In the genomic region with DNA sequence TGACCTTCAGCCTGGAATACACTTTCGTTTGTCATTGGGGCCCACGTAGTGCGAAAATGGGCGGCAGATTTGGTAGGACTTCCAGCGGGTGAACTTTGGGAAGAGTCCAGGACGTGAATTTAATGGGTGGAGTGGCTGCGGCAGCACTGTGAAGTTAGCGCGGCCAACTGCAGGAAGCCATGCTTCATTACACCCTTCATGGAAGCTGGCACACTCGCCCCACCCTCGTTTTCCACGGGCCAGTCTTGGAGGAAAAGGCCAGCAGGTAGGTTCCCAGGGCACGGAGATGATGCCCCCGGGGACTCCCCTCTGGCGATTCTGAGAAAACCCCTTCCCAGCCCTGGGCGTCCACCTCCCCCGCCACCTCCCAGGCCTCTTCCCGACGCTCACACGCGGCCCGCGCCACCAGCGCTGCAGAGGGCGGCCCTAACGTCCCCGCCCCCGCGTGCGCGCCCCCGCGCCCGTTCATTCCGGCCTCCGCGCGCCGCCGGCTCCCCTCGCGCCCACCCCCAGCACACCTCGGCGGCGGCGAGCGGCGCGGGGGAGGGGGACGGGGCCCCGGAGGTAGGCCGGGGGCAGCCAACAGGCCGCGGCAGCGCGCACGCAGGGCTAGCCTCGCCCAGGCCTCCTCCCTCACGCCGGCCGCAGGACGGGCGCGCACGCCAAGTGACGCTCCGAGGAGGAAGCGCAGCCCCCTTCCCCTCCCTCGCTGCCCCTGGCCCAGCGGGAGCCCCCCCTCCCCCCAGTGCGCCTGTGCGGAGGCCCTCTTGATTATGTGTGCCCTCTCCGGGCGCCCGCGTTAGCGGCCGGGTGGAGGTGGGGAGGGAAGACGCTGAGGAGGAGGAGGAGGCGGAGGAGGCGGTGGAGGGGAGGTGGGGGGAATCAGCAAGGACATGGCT, we compare ENCODE assay signal across 8 cellular contexts. TPM values are rescaled to one million over a fixed set of nuclear protein-coding genes. Genes with fewer than 3 reads are reported as not detected.
DNase-seq lines count a peak whose midpoint lies in the region; ATAC-seq and TF ChIP-seq lines count a peak whose summit lies in the region.

A gene (plus strand): TSS at position 656 of the 899 bp plus-strand sequence. CDS start 413 bp downstream, outside the sequence.

- peak within 1 kb of the TSS; percentile 73 for H3K4me3 ChIP-seq in ACC112 (ENCODE audit: low read depth, low read length)

- H2AFZ ChIP-seq in ACC112 (ENCODE audit: low read length, unreplicated experiment): peak within 1 kb of the TSS; percentile 65

- TF ChIP-seq CTCF in WTC11 (IDR thresholded peaks at IDR 0.05): no peak

- H3K79me2 ChIP-seq in ACC112 (ENCODE audit: control insufficient read depth, insufficient read depth, low read length, unreplicated experiment): peaks cover 31% of the 10 kb centered on the region

- peak; percentile 63 for DNase-seq in NCI-H2196 treated with DMSO at 0.1 percent for 48 hours (lab: John Stamatoyannopoulos, UW; ENCODE audit: unreplicated experiment)
- peak; percentile 95 for DNase-seq in WTC11 (ENCODE audit: low spot score)
- peak; percentile 45 to 95 (median 90) for DNase-seq in caudate nucleus (lab: John Stamatoyannopoulos, UW)
- DNase-seq in iris pigment epithelial cell (ENCODE audit: low read depth): peak; percentile 97
- DNase-seq in stimulated activated CD4-positive, alpha-beta T cell treated with anti-CD3 and anti-CD28 coated beads, Interleukin-12 subunit alpha, Interleukin-12 subunit beta, amount 100 ng/mL, for 4 hours: peak; percentile 91

- H3K4me1 ChIP-seq in ACC112 (ENCODE audit: control insufficient read depth, insufficient read depth, low read length, unreplicated experiment): peaks cover 29% of the 10 kb centered on the region

- peaks cover 10% of the 10 kb centered on the region for H3K36me3 Mint-ChIP-seq in WTC11

- peaks cover 5% of the 10 kb centered on the region; the same call in 1 of the 2 replicates for H3K36me3 ChIP-seq in ACC112 (ENCODE audit: insufficient read depth, low read length)

- peak within 1 kb of the TSS; percentile 88 for H3K4me3 Mint-ChIP-seq in WTC11

- peaks cover 48% of the 10 kb centered on the region for H3K4me1 Mint-ChIP-seq in WTC11

- H3K27me3 ChIP-seq in ACC112 (ENCODE audit: insufficient read depth, low read length): no peaks in the 10 kb centered on the region

- ATAC-seq in GM18858 (IDR thresholded peaks at IDR 0.05; ENCODE audit: unreplicated experiment): peak; percentile 78
- ATAC-seq in HG03066 (IDR thresholded peaks at IDR 0.05; ENCODE audit: low read depth, unreplicated experiment): peak; percentile 83
- peak; percentile 90 for ATAC-seq in WTC11

- peak within 1 kb of the TSS; percentile 99 for H3K27ac Mint-ChIP-seq in WTC11

- POLR2A ChIA-PET in WTC11 (lab: Charles Lee): interaction anchor here (0.8 to 1.1 kb wide), 5 partner anchors 23 to 38 kb away, joined by 3 read pairs; no protein-coding TSS in a partner anchor

- H3K9me3 Mint-ChIP-seq in WTC11: no peaks in the 10 kb centered on the region

- H3K27me3 Mint-ChIP-seq in WTC11 (ENCODE audit: low read depth): no peaks in the 10 kb centered on the region

- H3K27ac ChIP-seq in ACC112 (ENCODE audit: low read depth, low read length) (peak within 1 kb of the TSS; percentile 68), caudate nucleus (ENCODE audit: low read depth, low read length) (peak within 1 kb of the TSS; percentile 98)

- CTCF ChIA-PET in WTC11 (lab: Charles Lee): interaction anchor here (0.9 kb wide), 1 partner anchor 27 kb away, joined by 3 read pairs; no protein-coding TSS in a partner anchor

TF ChIP-seq in WTC11, 78 proteins besides CTCF, POLR2A, EP300 and RAD21 (continues in another document):
- TF ChIP-seq CREM (CRISPR knock-in tag; IDR thresholded peaks at IDR 0.05) (peak; percentile 65; the same call in 1 of the 2 replicates), MXD4 (CRISPR knock-in tag; IDR thresholded peaks at IDR 0.05; ENCODE audit: borderline replicate concordance) (no peak), ZNF416 (CRISPR knock-in tag; IDR thresholded peaks at IDR 0.05) (no peak), NFE2L1 (CRISPR knock-in tag; IDR thresholded peaks at IDR 0.05) (no peak), NR3C1 (CRISPR knock-in tag; conservative IDR thresholded peaks at IDR 0.05; ENCODE audit: low read depth) (no peak), NFYB (CRISPR knock-in tag; conservative IDR thresholded peaks at IDR 0.05; ENCODE audit: low read depth) (no peak), ESRRA (CRISPR knock-in tag; IDR thresholded peaks at IDR 0.05; ENCODE audit: borderline replicate concordance) (no peak), ETV6 (CRISPR knock-in tag; IDR thresholded peaks at IDR 0.05) (no peak), KAT7 (CRISPR knock-in tag; IDR thresholded peaks at IDR 0.05; ENCODE audit: borderline replicate concordance) (no peak; the same call in 1 of the 2 replicates), PRRX2 (CRISPR knock-in tag; IDR thresholded peaks at IDR 0.05) (no peak), ZNF423 (CRISPR knock-in tag; IDR thresholded peaks at IDR 0.05) (peak; percentile 18; the same call in 1 of the 2 replicates), SP1 (CRISPR knock-in tag; conservative IDR thresholded peaks at IDR 0.05) (peak; percentile 84)
- TF ChIP-seq, protein P1, sequence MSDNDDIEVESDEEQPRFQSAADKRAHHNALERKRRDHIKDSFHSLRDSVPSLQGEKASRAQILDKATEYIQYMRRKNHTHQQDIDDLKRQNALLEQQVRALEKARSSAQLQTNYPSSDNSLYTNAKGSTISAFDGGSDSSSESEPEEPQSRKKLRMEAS (CRISPR knock-in tag; IDR thresholded peaks at IDR 0.05): peak; percentile 60; the same call in 1 of the 2 replicates
- TF ChIP-seq, protein P2, sequence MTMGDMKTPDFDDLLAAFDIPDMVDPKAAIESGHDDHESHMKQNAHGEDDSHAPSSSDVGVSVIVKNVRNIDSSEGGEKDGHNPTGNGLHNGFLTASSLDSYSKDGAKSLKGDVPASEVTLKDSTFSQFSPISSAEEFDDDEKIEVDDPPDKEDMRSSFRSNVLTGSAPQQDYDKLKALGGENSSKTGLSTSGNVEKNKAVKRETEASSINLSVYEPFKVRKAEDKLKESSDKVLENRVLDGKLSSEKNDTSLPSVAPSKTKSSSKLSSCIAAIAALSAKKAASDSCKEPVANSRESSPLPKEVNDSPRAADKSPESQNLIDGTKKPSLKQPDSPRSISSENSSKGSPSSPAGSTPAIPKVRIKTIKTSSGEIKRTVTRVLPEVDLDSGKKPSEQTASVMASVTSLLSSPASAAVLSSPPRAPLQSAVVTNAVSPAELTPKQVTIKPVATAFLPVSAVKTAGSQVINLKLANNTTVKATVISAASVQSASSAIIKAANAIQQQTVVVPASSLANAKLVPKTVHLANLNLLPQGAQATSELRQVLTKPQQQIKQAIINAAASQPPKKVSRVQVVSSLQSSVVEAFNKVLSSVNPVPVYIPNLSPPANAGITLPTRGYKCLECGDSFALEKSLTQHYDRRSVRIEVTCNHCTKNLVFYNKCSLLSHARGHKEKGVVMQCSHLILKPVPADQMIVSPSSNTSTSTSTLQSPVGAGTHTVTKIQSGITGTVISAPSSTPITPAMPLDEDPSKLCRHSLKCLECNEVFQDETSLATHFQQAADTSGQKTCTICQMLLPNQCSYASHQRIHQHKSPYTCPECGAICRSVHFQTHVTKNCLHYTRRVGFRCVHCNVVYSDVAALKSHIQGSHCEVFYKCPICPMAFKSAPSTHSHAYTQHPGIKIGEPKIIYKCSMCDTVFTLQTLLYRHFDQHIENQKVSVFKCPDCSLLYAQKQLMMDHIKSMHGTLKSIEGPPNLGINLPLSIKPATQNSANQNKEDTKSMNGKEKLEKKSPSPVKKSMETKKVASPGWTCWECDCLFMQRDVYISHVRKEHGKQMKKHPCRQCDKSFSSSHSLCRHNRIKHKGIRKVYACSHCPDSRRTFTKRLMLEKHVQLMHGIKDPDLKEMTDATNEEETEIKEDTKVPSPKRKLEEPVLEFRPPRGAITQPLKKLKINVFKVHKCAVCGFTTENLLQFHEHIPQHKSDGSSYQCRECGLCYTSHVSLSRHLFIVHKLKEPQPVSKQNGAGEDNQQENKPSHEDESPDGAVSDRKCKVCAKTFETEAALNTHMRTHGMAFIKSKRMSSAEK (CRISPR knock-in tag; IDR thresholded peaks at IDR 0.05; ENCODE audit: borderline replicate concordance): no peak
- TF ChIP-seq, protein P3, sequence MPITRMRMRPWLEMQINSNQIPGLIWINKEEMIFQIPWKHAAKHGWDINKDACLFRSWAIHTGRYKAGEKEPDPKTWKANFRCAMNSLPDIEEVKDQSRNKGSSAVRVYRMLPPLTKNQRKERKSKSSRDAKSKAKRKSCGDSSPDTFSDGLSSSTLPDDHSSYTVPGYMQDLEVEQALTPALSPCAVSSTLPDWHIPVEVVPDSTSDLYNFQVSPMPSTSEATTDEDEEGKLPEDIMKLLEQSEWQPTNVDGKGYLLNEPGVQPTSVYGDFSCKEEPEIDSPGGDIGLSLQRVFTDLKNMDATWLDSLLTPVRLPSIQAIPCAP (CRISPR knock-in tag; IDR thresholded peaks at IDR 0.05): no peak
- TF ChIP-seq, protein P4, sequence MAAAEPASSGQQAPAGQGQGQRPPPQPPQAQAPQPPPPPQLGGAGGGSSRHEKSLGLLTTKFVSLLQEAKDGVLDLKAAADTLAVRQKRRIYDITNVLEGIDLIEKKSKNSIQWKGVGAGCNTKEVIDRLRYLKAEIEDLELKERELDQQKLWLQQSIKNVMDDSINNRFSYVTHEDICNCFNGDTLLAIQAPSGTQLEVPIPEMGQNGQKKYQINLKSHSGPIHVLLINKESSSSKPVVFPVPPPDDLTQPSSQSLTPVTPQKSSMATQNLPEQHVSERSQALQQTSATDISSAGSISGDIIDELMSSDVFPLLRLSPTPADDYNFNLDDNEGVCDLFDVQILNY (CRISPR knock-in tag; IDR thresholded peaks at IDR 0.05): peak; percentile 53; the same call in 1 of the 2 replicates
- TF ChIP-seq, protein P5, sequence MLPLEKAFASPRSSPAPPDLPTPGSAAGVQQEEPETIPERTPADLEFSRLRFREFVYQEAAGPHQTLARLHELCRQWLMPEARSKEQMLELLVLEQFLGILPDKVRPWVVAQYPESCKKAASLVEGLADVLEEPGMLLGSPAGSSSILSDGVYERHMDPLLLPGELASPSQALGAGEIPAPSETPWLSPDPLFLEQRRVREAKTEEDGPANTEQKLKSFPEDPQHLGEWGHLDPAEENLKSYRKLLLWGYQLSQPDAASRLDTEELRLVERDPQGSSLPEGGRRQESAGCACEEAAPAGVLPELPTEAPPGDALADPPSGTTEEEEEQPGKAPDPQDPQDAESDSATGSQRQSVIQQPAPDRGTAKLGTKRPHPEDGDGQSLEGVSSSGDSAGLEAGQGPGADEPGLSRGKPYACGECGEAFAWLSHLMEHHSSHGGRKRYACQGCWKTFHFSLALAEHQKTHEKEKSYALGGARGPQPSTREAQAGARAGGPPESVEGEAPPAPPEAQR (CRISPR knock-in tag; IDR thresholded peaks at IDR 0.05): no peak
- TF ChIP-seq, protein P6, sequence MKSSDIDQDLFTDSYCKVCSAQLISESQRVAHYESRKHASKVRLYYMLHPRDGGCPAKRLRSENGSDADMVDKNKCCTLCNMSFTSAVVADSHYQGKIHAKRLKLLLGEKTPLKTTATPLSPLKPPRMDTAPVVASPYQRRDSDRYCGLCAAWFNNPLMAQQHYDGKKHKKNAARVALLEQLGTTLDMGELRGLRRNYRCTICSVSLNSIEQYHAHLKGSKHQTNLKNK (CRISPR knock-in tag; IDR thresholded peaks at IDR 0.05): no peak

RNA-seq across cellular contexts. Expression of the gene that starts here (rescaled TPM):
- 52.7 to 60.3 TPM (median 60.1 TPM) in 3 replicates for total RNA-seq in WTC11 (2021)

Comparison
In these comparisons a context has a peak if more than half of its experiments do, and no peak if none do; other contexts are left out.
1. Peak in every context shown above with its lines: DNase-seq, ATAC-seq, H3K4me3 ChIP-seq and H3K27ac ChIP-seq.